ENCODE assay signal across 22 cellular contexts in the genomic region with DNA sequence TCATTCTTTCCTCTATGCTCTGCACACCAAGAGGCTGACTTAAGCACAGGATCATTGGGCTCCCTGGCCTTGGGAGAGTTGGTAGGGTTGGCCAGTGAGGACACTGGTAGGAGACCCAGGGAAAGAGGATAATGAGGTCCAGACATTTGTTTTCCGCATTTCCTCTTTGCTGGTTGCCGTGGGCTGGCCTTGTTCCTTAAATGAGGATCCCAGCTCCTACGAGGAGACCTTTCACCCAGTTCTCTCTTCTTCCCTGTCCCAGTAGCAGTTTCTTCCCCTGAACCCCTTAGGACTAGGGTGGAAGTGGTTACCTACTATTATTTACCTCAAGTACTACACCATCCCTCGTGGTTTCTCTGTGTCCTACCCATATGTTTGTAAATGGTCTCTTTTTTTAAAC.
"Had no signal": no experiment of that assay in that cellular context is flagged by ENCODE, and none has a peak within 500 bp of the region (broad histone marks: within the 10 kb centered on the region; RNA-seq: fewer than 3 reads in every experiment).

No MANE protein-coding gene starts in this region.

- ATAC-seq: activated naive CD8-positive, alpha-beta T cell treated with anti-CD3 and anti-CD28 coated beads, Interleukin-2, amount 50 U/mL, for 24 hours; activated T-cell treated with anti-CD3 and anti-CD28 coated beads, Interleukin-2, amount 50 U/mL, for 4 hours; mucosa of descending colon; natural killer cell treated with Interleukin-12 subunit alpha and Interleukin-12 subunit beta and Interleukin-15 and Interleukin-18, amount 100 ng/mL, for 72 hours; stimulated activated memory B cell treated with anti-CD40 and anti-IgM and Interleukin-4, amounts not matched to agents 10 μg/mL and 1 μg/mL and 100 μg/mL, for 72 hours; stimulated activated naive CD8-positive, alpha-beta T cell treated with anti-CD3 and anti-CD28 coated beads, Interleukin-15, amount 100 ng/mL, for 72 hours; WTC11 had no signal

- FAIRE-seq: keratinocyte, small intestine had no signal

- H3K4me3 ChIP-seq: esophagus muscularis mucosa, hepatocyte, mucosa of descending colon, sigmoid colon had no signal

- H3K9me3 ChIP-seq: mucosa of descending colon, sigmoid colon had no signal

- H3K27ac ChIP-seq: esophagus muscularis mucosa, hepatocyte, sigmoid colon had no signal

- H3K27me3 ChIP-seq: esophagus muscularis mucosa, hepatocyte, sigmoid colon had no signal

- H3K79me2 ChIP-seq: hepatocyte had no signal

- H2AFZ ChIP-seq: hepatocyte had no signal

- H3K4me2 ChIP-seq: hepatocyte had no signal

- H3K4me1 ChIP-seq: esophagus muscularis mucosa, sigmoid colon had no signal

- DNase-seq: activated CD4-positive, alpha-beta memory T cell treated with anti-CD3 and anti-CD28 coated beads, Interleukin-2, amount 10 ng/mL, durations not matched to agents 7 days and 5 days; activated CD4-positive, alpha-beta T cell treated with anti-CD3 and anti-CD28 coated beads for 1 hour; activated CD4-positive, alpha-beta T cell treated with anti-CD3 and anti-CD28 coated beads, Interleukin-2, amount 10 ng/mL, durations not matched to agents 7 days and 5 days; activated naive CD8-positive, alpha-beta T cell treated with anti-CD3 and anti-CD28 coated beads, Interleukin-2, amount 50 U/mL, for 24 hours; activated T-cell treated with anti-CD3 and anti-CD28 coated beads, Interleukin-2, amount 50 U/mL, for 4 hours; effector CD4-positive, alpha-beta T cell; foreskin melanocyte; glutamatergic neuron; left cardiac atrium; sigmoid colon; small intestine; stimulated activated CD4-positive, alpha-beta T cell treated with anti-CD3 and anti-CD28 coated beads, Interleukin-4, amount 100 ng/mL, for 4 hours; stimulated activated CD8-positive, alpha-beta memory T cell treated with anti-CD3 and anti-CD28 coated beads, Interleukin-4, amount 100 ng/mL, for 48 hours; stimulated activated naive CD8-positive, alpha-beta T cell treated with anti-CD3 and anti-CD28 coated beads, Interleukin-15, amount 100 ng/mL, for 72 hours; T-helper 2 cell had no signal

- H3K36me3 ChIP-seq: esophagus muscularis mucosa, sigmoid colon had no signal
